ENCODE assay signal across 8 cellular contexts in genomic region chr4:176065365-176066249, GRCh38. TPM values are rescaled to one million over a fixed set of nuclear protein-coding genes. Genes with fewer than 3 reads are reported as not detected.
A peak's percentile ranks its signal among the peaks of the same experiment; 100 is the strongest.
DNase-seq lines count a peak whose midpoint lies in the region; ATAC-seq and TF ChIP-seq lines count a peak whose summit lies in the region.

WDR17 (plus strand) TSS chr4:176065841; CDS start chr4:176111581, 45,740 bp downstream.

- no peak for TF ChIP-seq CTCF in AG09309 (IDR thresholded peaks at IDR 0.05; ENCODE audit: control insufficient read depth, insufficient read depth, low read depth, low read length, missing control alignments)

- DNase-seq in AG09309 (ENCODE audit: low read depth) (no peak), GM19240 (ENCODE audit: insufficient read length, low spot score) (peak; percentile 71), NCI-H526 treated with DMSO at 0.1 percent for 48 hours (lab: John Stamatoyannopoulos, UW) (peak; percentile 86), dedifferentiated amniotic fluid mesenchymal stem cell (ENCODE audit: extremely low spot score) (peak; percentile 58), left lobe of liver (ENCODE audit: low spot score) (peak; percentile 60)
- peak; percentile 50 for DNase-seq in activated CD4-positive, alpha-beta T cell treated with anti-CD3 and anti-CD28 coated beads, Interleukin-2, amount 50 U/mL, for 1 hour
- DNase-seq in stimulated activated CD4-positive, alpha-beta T cell treated with anti-CD3 and anti-CD28 coated beads, Interleukin-2, amount 100 ng/mL, for 4 hours (ENCODE audit: low read depth): peak; percentile 74

- peak; percentile 100 for ATAC-seq in HG03439 (IDR thresholded peaks at IDR 0.05; ENCODE audit: unreplicated experiment)
- ATAC-seq in left lobe of liver: peak; percentile 87

- peak within 1 kb of the TSS; percentile 35 for H3K4me3 ChIP-seq in AG09309 (ENCODE audit: control insufficient read depth, low read depth, low read length)

RNA-seq across cellular contexts. Expression of gene WDR17, which starts in this region (rescaled TPM):
- 0.23 TPM for total RNA-seq in left lobe of liver

Comparison
In these comparisons a context has a peak if more than half of its experiments do, and no peak if none do; other contexts are left out.
1. Peak in DNase-seq and ATAC-seq in left lobe of liver; RNA of the gene not detected or under 1 TPM.